ENCODE assay signal across 23 cellular contexts in genomic region chr12:125178222-125178621, GRCh38. TPM values are rescaled to one million over a fixed set of nuclear protein-coding genes. Genes with fewer than 3 reads are reported as not detected.
"Had no signal": no experiment of that assay in that cellular context is flagged by ENCODE, and none has a peak within 500 bp of the region (broad histone marks: within the 10 kb centered on the region; RNA-seq: fewer than 3 reads in every experiment).

No MANE protein-coding gene starts in this region.

- H3K9me3 Mint-ChIP-seq: activated naive CD4-positive, alpha-beta T cell treated with anti-CD3 and anti-CD28 coated beads, Interleukin-2, amount 50 U/mL, for 24 hours had no signal

- H3K36me3 Mint-ChIP-seq: activated naive CD4-positive, alpha-beta T cell treated with anti-CD3 and anti-CD28 coated beads, Interleukin-2, amount 50 U/mL, for 24 hours had no signal

- H3K27ac ChIP-seq: body of pancreas, cardiac muscle cell, esophagus squamous epithelium, gastroesophageal sphincter, heart left ventricle, neutrophil, ovary, prostate gland, right atrium auricular region, upper lobe of left lung had no signal

- H3K4me1 ChIP-seq: prostate gland had no signal

- H3K4me1 Mint-ChIP-seq: nephron had no signal

- H3K36me3 ChIP-seq: cardiac muscle cell, esophagus squamous epithelium, gastroesophageal sphincter, heart left ventricle, neutrophil, ovary, prostate gland, right atrium auricular region, upper lobe of left lung had no signal

- H3K9me3 ChIP-seq: body of pancreas, esophagus squamous epithelium, neutrophil, ovary, prostate gland, right atrium auricular region had no signal

- DNase-seq: activated CD4-positive, alpha-beta T cell treated with anti-CD3 and anti-CD28 coated beads for 36 hours; activated CD4-positive, alpha-beta T cell treated with anti-CD3 and anti-CD28 coated beads, Interleukin-2, amount 50 U/mL, for 4 hours; activated gamma-delta T cell; activated T-cell treated with anti-CD3 and anti-CD28 coated beads, Interleukin-2, amount 50 U/mL, for 72 hours; anterior cingulate cortex; body of pancreas; cortex of kidney; endodermal cell; esophagus squamous epithelium; heart left ventricle; left colon; ovary; stimulated activated CD4-positive, alpha-beta T cell treated with anti-CD3 and anti-CD28 coated beads, Interleukin-4, amount 100 ng/mL, for 24 hours; stimulated activated naive CD8-positive, alpha-beta T cell treated with anti-CD3 and anti-CD28 coated beads, Interleukin-15, Interleukin-2, amounts not matched to agents 100 U/mL and 50 U/mL, for 24 hours; upper lobe of left lung had no signal

- H3K27ac Mint-ChIP-seq: activated CD4-positive, alpha-beta T cell treated with anti-CD3 and anti-CD28 coated beads for 36 hours; activated naive CD4-positive, alpha-beta T cell treated with anti-CD3 and anti-CD28 coated beads, Interleukin-2, amount 50 U/mL, for 24 hours; activated T-cell treated with anti-CD3 and anti-CD28 coated beads, Interleukin-2, amount 50 U/mL, for 72 hours; endodermal cell; memory B cell; nephron had no signal

- H3K4me3 ChIP-seq: body of pancreas, cardiac muscle cell, esophagus squamous epithelium, gastroesophageal sphincter, heart left ventricle, ovary, prostate gland, right atrium auricular region, upper lobe of left lung had no signal

- ATAC-seq: activated CD4-positive, alpha-beta T cell treated with anti-CD3 and anti-CD28 coated beads for 36 hours; activated T-cell treated with anti-CD3 and anti-CD28 coated beads, Interleukin-2, amount 50 U/mL, for 72 hours; body of pancreas; gastroesophageal sphincter; heart left ventricle; left colon; stimulated activated naive CD8-positive, alpha-beta T cell treated with anti-CD3 and anti-CD28 coated beads, Interleukin-15, Interleukin-2, amounts not matched to agents 100 U/mL and 50 U/mL, for 24 hours had no signal

- H3K4me3 Mint-ChIP-seq: activated CD4-positive, alpha-beta T cell treated with anti-CD3 and anti-CD28 coated beads for 36 hours; activated naive CD4-positive, alpha-beta T cell treated with anti-CD3 and anti-CD28 coated beads, Interleukin-2, amount 50 U/mL, for 24 hours; activated T-cell treated with anti-CD3 and anti-CD28 coated beads, Interleukin-2, amount 50 U/mL, for 72 hours; endodermal cell; memory B cell; nephron had no signal

RNA-seq across cellular contexts. Expression of gene TMEM132B, which starts 8.0 kb away (rescaled TPM):
- total RNA-seq: activated CD4-positive, alpha-beta T cell treated with anti-CD3 and anti-CD28 coated beads for 36 hours; activated T-cell treated with anti-CD3 and anti-CD28 coated beads, Interleukin-2, amount 50 U/mL, for 72 hours had no signal
